Comparison of ENCODE assay signal across 21 cellular contexts in genomic region chr4:18034099-18034498, GRCh38. TPM values are rescaled to one million over a fixed set of nuclear protein-coding genes. Genes with fewer than 3 reads are reported as not detected.
DNase-seq lines count a peak whose midpoint lies in the region; FAIRE-seq and TF ChIP-seq lines count a peak whose summit lies in the region.
"Had no signal": no experiment of that assay in that cellular context is flagged by ENCODE, and none has a peak within 500 bp of the region (broad histone marks: within the 10 kb centered on the region; RNA-seq: fewer than 3 reads in every experiment).

No MANE protein-coding gene starts in this region.

- H3K23me2 ChIP-seq in H1 (ENCODE audit: low read depth, low read length): no peaks in the 10 kb centered on the region

- no TSS peak for BruUV-seq in MCF 10A (replicated peaks; lab: Mats Ljungman, UMichigan)
- BruUV-seq in mammary epithelial cell (replicated peaks; lab: Mats Ljungman, UMichigan): no TSS peak

- H3K4me1 Mint-ChIP-seq in MCF 10A (ENCODE audit: insufficient read depth, unreplicated experiment): peaks cover 9% of the 10 kb centered on the region

- H3K36me3 Mint-ChIP-seq in MCF 10A (ENCODE audit: insufficient read depth, unreplicated experiment): peaks cover 6% of the 10 kb centered on the region
- H3K36me3 Mint-ChIP-seq: CD8-positive, alpha-beta T cell had no signal

- H3K9me3 ChIP-seq in mammary epithelial cell (replicated peaks; ENCODE audit: insufficient read depth, low read length): no peaks in the 10 kb centered on the region
- no peaks in the 10 kb centered on the region for H3K9me3 ChIP-seq in H1 (ENCODE audit: insufficient read depth in 2 of 2, low read depth in 1 of 2, low read length in 1 of 2)
- no peaks in the 10 kb centered on the region for H3K9me3 ChIP-seq in MM.1S (replicated peaks; ENCODE audit: insufficient read depth, low read length)
- H3K9me3 ChIP-seq: MG63, Peyer's patch, SJCRH30 had no signal

- no peak overlapping the region for H2AK5ac ChIP-seq in H1 (ENCODE audit: low read depth, low read length)

- POLR2A ChIA-PET in MCF 10A (lab: Yijun Ruan, JAX): interaction anchor here (0.7 to 1.0 kb wide), 4 partner anchors 12 to 152 kb away, joined by 3 read pairs; no protein-coding TSS in a partner anchor
- POLR2A ChIA-PET in H1 (lab: Charles Lee; ENCODE audit: partially characterized antibody): no interaction called here

- no peak for TF ChIP-seq RAD21 in H1 (IDR thresholded peaks at IDR 0.05 in 1 of 2, conservative IDR thresholded peaks at IDR 0.05 in 1 of 2; ENCODE audit: low read depth in 2 of 2, low read length in 2 of 2)

- H2AFZ ChIP-seq in mammary epithelial cell (ENCODE audit: low read depth, low read length) (no peak overlapping the region), H1 (ENCODE audit: low read length) (no peak overlapping the region), MM.1S (ENCODE audit: low read length) (no peak overlapping the region)

- WGBS in mammary epithelial cell (ENCODE audit: low coverage, missing lambda C conversion rate): 0% methylated on average over 2 of the region's 2 CpGs
- 90% methylated on average over 2 of the region's 2 CpGs; no CpG with 5 or more reads in 1 of the 2 experiments for WGBS in H1 (ENCODE audit: extremely low coverage in 1 of 2, insufficient coverage in 1 of 2, insufficient read length in 1 of 2, insufficient replicate concordance in 2 of 2, low coverage in 1 of 2, low lambda C conversion rate in 2 of 2, missing lambda C conversion rate in 1 of 2), 2 experiments

- H2BK20ac ChIP-seq in H1 (ENCODE audit: low read length): no peak overlapping the region

- H3K36me3 ChIP-seq in mammary epithelial cell (ENCODE audit: insufficient read depth, low read length) (no peaks in the 10 kb centered on the region), H1 (ENCODE audit: control insufficient read depth in 2 of 4, insufficient read depth in 4 of 4, low read length in 3 of 4) (no peaks in the 10 kb centered on the region), MM.1S (replicated peaks; ENCODE audit: insufficient read depth, low read length) (no peaks in the 10 kb centered on the region)
- H3K36me3 ChIP-seq: MG63, Peyer's patch, SJCRH30 had no signal

- H4K91ac ChIP-seq in H1 (replicated peaks; ENCODE audit: insufficient read length, low read length): no peak overlapping the region

- intact Hi-C loops in MCF 10A (cut with micrococcal nuclease): no loop called here
- intact Hi-C loops in mammary epithelial cell (cut with micrococcal nuclease): no loop called here

- peaks cover 9% of the 10 kb centered on the region for H3K9me3 Mint-ChIP-seq in MCF 10A (ENCODE audit: unreplicated experiment)
- H3K9me3 Mint-ChIP-seq: CD8-positive, alpha-beta T cell had no signal

- FAIRE-seq in H1 (lab: Jason Lieb, UNC): no peak
- FAIRE-seq: GM12892 had no signal

- H3K18ac ChIP-seq in H1 (ENCODE audit: extremely low read depth, low read length): no peak overlapping the region

- no peaks in the 10 kb centered on the region for H3K27me3 Mint-ChIP-seq in MCF 10A (ENCODE audit: insufficient read depth, unreplicated experiment)

- CTCF ChIA-PET in MCF 10A (lab: Yijun Ruan, JAX) (no interaction called here), mammary epithelial cell (lab: Charles Lee; ENCODE audit: low non-redundant PET) (no interaction called here), H1 (lab: Charles Lee; ENCODE audit: partially characterized antibody) (no interaction called here)

- H3K4me1 ChIP-seq in mammary epithelial cell (ENCODE audit: insufficient read depth, low read length) (no peaks in the 10 kb centered on the region), H1 (replicated peaks in 1 of 4; ENCODE audit: control insufficient read depth in 3 of 4, insufficient read depth in 4 of 4, low read length in 3 of 4) (no peaks in the 10 kb centered on the region), MM.1S (ENCODE audit: low read length) (no peaks in the 10 kb centered on the region)
- H3K4me1 ChIP-seq: Peyer's patch, SJCRH30 had no signal

- H3K23ac ChIP-seq in H1 (ENCODE audit: insufficient read length): no peak overlapping the region

- TF ChIP-seq EP300 in H1 (IDR thresholded peaks at IDR 0.05; ENCODE audit: borderline replicate concordance in 1 of 2, low read depth in 2 of 2, low read length in 2 of 2): no peak

- H3K27me3 ChIP-seq in mammary epithelial cell (ENCODE audit: insufficient read depth, low read length): no peaks in the 10 kb centered on the region
- no peaks in the 10 kb centered on the region for H3K27me3 ChIP-seq in H1 (replicated peaks in 1 of 4; ENCODE audit: control insufficient read depth in 3 of 4, extremely low read depth in 1 of 4, insufficient read depth in 3 of 4, low read length in 3 of 4)
- H3K27me3 ChIP-seq in MM.1S (replicated peaks; ENCODE audit: insufficient read depth, low read length): no peaks in the 10 kb centered on the region
- H3K27me3 ChIP-seq: MG63, Peyer's patch, SJCRH30 had no signal

- in situ Hi-C loops in mammary epithelial cell (cut with MboI; ENCODE audit: low sequenced_read_pairs in 2 of 2): no loop called here

- H3K27ac Mint-ChIP-seq in MCF 10A (ENCODE audit: low read depth, unreplicated experiment): peak overlapping the region; percentile 85
- H3K27ac Mint-ChIP-seq: CD8-positive, alpha-beta T cell had no signal

- H3K79me1 ChIP-seq in H1 (ENCODE audit: low read depth, low read length): no peaks in the 10 kb centered on the region

- H4K20me1 ChIP-seq in mammary epithelial cell (ENCODE audit: insufficient read depth, low read length) (no peaks in the 10 kb centered on the region), H1 (replicated peaks in 1 of 2; ENCODE audit: control insufficient read depth in 1 of 2, insufficient read depth in 2 of 2, low read length in 2 of 2) (no peaks in the 10 kb centered on the region), MM.1S (ENCODE audit: insufficient read depth, low read length) (no peaks in the 10 kb centered on the region)

- H3K4me2 ChIP-seq in mammary epithelial cell (ENCODE audit: insufficient read depth, low read depth, low read length): no peak overlapping the region
- H3K4me2 ChIP-seq in H1 (ENCODE audit: insufficient read depth in 1 of 2, low read depth in 2 of 2, low read length in 2 of 2): no peak overlapping the region
- H3K4me2 ChIP-seq in MM.1S (ENCODE audit: low read depth, low read length): no peak overlapping the region

- no peak overlapping the region for H4K8ac ChIP-seq in H1 (ENCODE audit: extremely low read depth, insufficient read depth, low read length)

- DNase-seq in MCF 10A (ENCODE audit: unreplicated experiment) (no peak), mammary epithelial cell (no peak), H1 (ENCODE audit: low read depth in 1 of 2, low spot score in 2 of 2) (no peak), fibroblast of the conjunctiva (ENCODE audit: low read depth) (peak; percentile 71), DMS79 treated with DMSO at 0.1 percent for 48 hours (lab: John Stamatoyannopoulos, UW) (no peak), NCI-H526 (lab: John Stamatoyannopoulos, UW) (no peak), MM.1S (no peak)
- DNase-seq: 8988T; C1 segment of cervical spinal cord; CD8-positive, alpha-beta T cell; GOT3; MG63; NCI-H1105; NCI-H146; NCI-H2029 treated with DMSO at 0.1 percent for 48 hours; NCI-H226; NCI-H524; NCI-H82; Peyer's patch; SJCRH30 had no signal

- no peak overlapping the region for H2BK15ac ChIP-seq in H1 (ENCODE audit: low read length)

- H3K9me2 ChIP-seq in MM.1S (replicated peaks; ENCODE audit: insufficient read depth, low read length): no peaks in the 10 kb centered on the region

- H3K9ac ChIP-seq in mammary epithelial cell (ENCODE audit: insufficient read depth, low read length): no peak overlapping the region
- H3K9ac ChIP-seq in H1 (replicated peaks in 1 of 4; ENCODE audit: extremely low read depth in 1 of 4, low read depth in 3 of 4, low read length in 3 of 4): no peak overlapping the region
- no peak overlapping the region for H3K9ac ChIP-seq in MM.1S (ENCODE audit: low read length)

- no peak for TF ChIP-seq CTCF in MCF 10A (IDR thresholded peaks at IDR 0.05; ENCODE audit: unreplicated experiment)
- no peak for TF ChIP-seq CTCF in mammary epithelial cell (conservative IDR thresholded peaks at IDR 0.05 in 1 of 2, IDR thresholded peaks at IDR 0.05 in 1 of 2; ENCODE audit: extremely low read depth in 1 of 2, insufficient read depth in 1 of 2, low read depth in 1 of 2, low read length in 2 of 2)
- TF ChIP-seq CTCF in H1 (IDR thresholded peaks at IDR 0.05; ENCODE audit: control extremely low read depth in 1 of 3, insufficient read depth in 1 of 3, low read depth in 1 of 3, low read length in 3 of 3): no peak
- no peak for TF ChIP-seq CTCF in MM.1S (IDR thresholded peaks at IDR 0.05; ENCODE audit: low read length)

- no peak for TF ChIP-seq POLR2A in H1 (IDR thresholded peaks at IDR 0.05; ENCODE audit: control extremely low read depth in 1 of 2, low read depth in 2 of 2, low read length in 2 of 2)

- no peak overlapping the region for H2BK5ac ChIP-seq in H1 (ENCODE audit: low read depth, low read length)

- H3K14ac ChIP-seq in H1 (ENCODE audit: insufficient read length): no peak overlapping the region

- no peak overlapping the region for H2BK120ac ChIP-seq in H1 (replicated peaks; ENCODE audit: low read depth, low read length)

- H3K4me3 Mint-ChIP-seq in MCF 10A (ENCODE audit: unreplicated experiment): no peak overlapping the region
- H3K4me3 Mint-ChIP-seq: CD8-positive, alpha-beta T cell had no signal

- H3K27ac ChIP-seq in mammary epithelial cell (ENCODE audit: insufficient read depth, low read depth, low read length): no peak overlapping the region
- H3K27ac ChIP-seq in H1 (ENCODE audit: low read depth, low read length): no peak overlapping the region
- no peak overlapping the region for H3K27ac ChIP-seq in MM.1S (ENCODE audit: low read length)
- H3K27ac ChIP-seq: Peyer's patch, SJCRH30 had no signal

- no peak overlapping the region for H3K56ac ChIP-seq in H1 (replicated peaks; ENCODE audit: insufficient read length, low read depth, low read length)

- H4K5ac ChIP-seq in H1 (ENCODE audit: insufficient read length, low read depth, low read length): no peak overlapping the region

- no peak overlapping the region for H2BK12ac ChIP-seq in H1 (ENCODE audit: low read depth, low read length)

- H3K79me2 ChIP-seq in mammary epithelial cell (ENCODE audit: insufficient read depth, low read length) (no peaks in the 10 kb centered on the region), H1 (ENCODE audit: control insufficient read depth in 1 of 2, insufficient read depth in 2 of 2, low read length in 2 of 2) (no peaks in the 10 kb centered on the region), MM.1S (ENCODE audit: low read length) (no peaks in the 10 kb centered on the region)

- no peaks in the 10 kb centered on the region for H3F3A ChIP-seq in MM.1S (ENCODE audit: insufficient read depth, low read length)

- no peak overlapping the region for H3K4ac ChIP-seq in H1 (replicated peaks; ENCODE audit: insufficient read length, low read depth, low read length)

- dilution Hi-C loops in mammary epithelial cell (cut with HindIII; ENCODE audit: low sequenced_read_pairs): no loop called here

- H3K4me3 ChIP-seq in mammary epithelial cell (replicated peaks in 1 of 3; ENCODE audit: insufficient read depth in 1 of 3, low read depth in 2 of 3, low read length in 3 of 3): no peak overlapping the region
- no peak overlapping the region for H3K4me3 ChIP-seq in H1 (ENCODE audit: extremely low read depth in 1 of 4, insufficient read depth in 2 of 4, low read depth in 3 of 4, low read length in 4 of 4)
- H3K4me3 ChIP-seq in MM.1S (ENCODE audit: low read length): no peak overlapping the region
- H3K4me3 ChIP-seq: MG63, Peyer's patch, SJCRH30 had no signal

RNA-seq across cellular contexts. Expression of gene LCORL, which starts 12.5 kb away (rescaled TPM):
- total RNA-seq in MCF 10A (2022): 10.7 and 14.1 TPM in 2 replicates
- 10 to 100 TPM; 11.3 to 14.6 TPM for total RNA-seq in mammary epithelial cell
- 1.8 TPM for polyA plus RNA-seq in mammary epithelial cell
- polyA minus RNA-seq in mammary epithelial cell: 0.52 TPM
- 19.2 and 20.3 TPM in 2 replicates for total RNA-seq in H1 (2021; fragmentation: NEBNext Ultra II Directional; extraction: Animal tissue kit (Norgen Biotek cat#: 25700))
- polyA plus RNA-seq in H1 (2011; rRNA removed): 1.8 and 2.2 TPM in 2 replicates
- 3.3 TPM for polyA plus RNA-seq in H1 (2011; cell fraction: cytosol; rRNA removed)
- 3.5 TPM for polyA plus RNA-seq in H1 (2011; cell fraction: nucleus; rRNA removed)
- 5.3 to 10.7 TPM (median 6.6 TPM) in 4 replicates for polyA plus RNA-seq in H1 (2012, experiment 1 of 2)
- polyA plus RNA-seq in H1 (2012, experiment 2 of 2): 0.71 TPM
- polyA plus RNA-seq in H1 (2013, experiment 1 of 2): 8.9 TPM
- 7.6 TPM for polyA plus RNA-seq in H1 (2013, experiment 2 of 2)
- polyA minus RNA-seq in H1 (2011; rRNA and poly(A)+ RNA removed): 11.1 and 19.5 TPM in 2 replicates
- polyA minus RNA-seq in H1 (2011; cell fraction: cytosol; rRNA and poly(A)+ RNA removed): 4.5 TPM
- polyA minus RNA-seq in H1 (2011; cell fraction: nucleus; rRNA and poly(A)+ RNA removed): 30.0 TPM
